11 cellular contexts compared by ENCODE assay signal in the genomic region with DNA sequence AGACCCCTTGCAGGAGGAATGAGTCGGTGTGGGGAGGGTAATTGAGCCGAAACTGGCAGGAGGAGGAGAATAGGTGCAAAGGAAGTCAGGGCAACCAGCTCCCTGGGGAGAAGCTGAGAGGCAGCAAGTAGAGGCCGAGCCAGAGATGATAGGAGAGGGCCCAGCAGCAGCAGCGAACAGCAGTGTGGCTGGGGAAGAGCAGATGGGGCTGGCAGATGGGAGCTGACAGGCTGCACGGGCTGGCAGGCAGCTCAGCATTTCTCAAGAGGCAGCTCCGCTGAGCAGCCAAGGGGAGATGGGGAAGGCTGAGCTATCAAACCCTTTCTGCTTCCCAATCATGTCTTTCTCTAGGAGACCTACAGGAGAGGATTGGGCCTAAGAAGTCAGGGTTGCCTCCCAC.
A peak's percentile ranks its signal among the peaks of the same experiment; 100 is the strongest.
DNase-seq lines count a peak whose midpoint lies in the region; ATAC-seq, FAIRE-seq and TF ChIP-seq lines count a peak whose summit lies in the region.
"Had no signal": no experiment of that assay in that cellular context is flagged by ENCODE, and none has a peak within 500 bp of the region (broad histone marks: within the 10 kb centered on the region; RNA-seq: fewer than 3 reads in every experiment).

No MANE protein-coding gene starts in this region.

- in situ Hi-C loops in GM13977 (cut with MboI; ENCODE audit: low pct_unique_long_range_greater_than_20kb, low sequenced_read_pairs, unreplicated experiment) = no loop called here

- no peak for FAIRE-seq in pancreas (lab: Jason Lieb, UNC)

- no peaks in the 10 kb centered on the region for H3K36me3 ChIP-seq in pancreas

- no peaks in the 10 kb centered on the region for H3K4me1 ChIP-seq in pancreas

- H3K27me3 ChIP-seq in pancreas = no peaks in the 10 kb centered on the region

- H3K4me3 ChIP-seq in pancreas = no peak overlapping the region

- DNase-seq in GM03348 (ENCODE audit: low spot score) (peak; percentile 37), NCI-H2107 treated with DMSO at 0.1 percent for 48 hours (lab: John Stamatoyannopoulos, UW; ENCODE audit: unreplicated experiment) (peak; percentile 8), cerebellar cortex (ENCODE audit: low spot score) (peak; percentile 93), pancreas (no peak), NAMALWA (ENCODE audit: low spot score) (no peak), COR-L47 (lab: John Stamatoyannopoulos, UW) (no peak), GM13977 (ENCODE audit: low spot score) (no peak), NCI-H146 (lab: John Stamatoyannopoulos, UW) (no peak)
- DNase-seq: Calu3, midbrain, NCI-H2227 treated with DMSO at 0.1 percent for 48 hours had no signal

- intact Hi-C loops in pancreas (cut with DNase I) = no loop called here

- no peak for TF ChIP-seq CTCF in pancreas (IDR thresholded peaks at IDR 0.05)
- TF ChIP-seq CTCF in GM13977 (IDR thresholded peaks at IDR 0.05; ENCODE audit: extremely low read depth, insufficient read depth, missing control alignments) = no peak

- WGBS in pancreas, 2 donors = 68 to 70% methylated on average over 6 of the region's 6 CpGs

- no peak overlapping the region for H3K27ac ChIP-seq in pancreas

- peak in 3 of 4 donors; percentile 34 to 63 (median 63) for ATAC-seq in pancreas

- H3K9me3 ChIP-seq in pancreas = no peaks in the 10 kb centered on the region

Comparison
In these comparisons a context has a peak if more than half of its experiments do, and no peak if none do; other contexts are left out.
1. DNase-seq: peak in GM03348 (single experiment), NCI-H2107 treated with DMSO at 0.1 percent for 48 hours (single experiment) and cerebellar cortex (single experiment); none in pancreas (0 of 6), NAMALWA (single experiment), COR-L47 (single experiment), GM13977 (single experiment) and NCI-H146 (single experiment).